In the genomic region with DNA sequence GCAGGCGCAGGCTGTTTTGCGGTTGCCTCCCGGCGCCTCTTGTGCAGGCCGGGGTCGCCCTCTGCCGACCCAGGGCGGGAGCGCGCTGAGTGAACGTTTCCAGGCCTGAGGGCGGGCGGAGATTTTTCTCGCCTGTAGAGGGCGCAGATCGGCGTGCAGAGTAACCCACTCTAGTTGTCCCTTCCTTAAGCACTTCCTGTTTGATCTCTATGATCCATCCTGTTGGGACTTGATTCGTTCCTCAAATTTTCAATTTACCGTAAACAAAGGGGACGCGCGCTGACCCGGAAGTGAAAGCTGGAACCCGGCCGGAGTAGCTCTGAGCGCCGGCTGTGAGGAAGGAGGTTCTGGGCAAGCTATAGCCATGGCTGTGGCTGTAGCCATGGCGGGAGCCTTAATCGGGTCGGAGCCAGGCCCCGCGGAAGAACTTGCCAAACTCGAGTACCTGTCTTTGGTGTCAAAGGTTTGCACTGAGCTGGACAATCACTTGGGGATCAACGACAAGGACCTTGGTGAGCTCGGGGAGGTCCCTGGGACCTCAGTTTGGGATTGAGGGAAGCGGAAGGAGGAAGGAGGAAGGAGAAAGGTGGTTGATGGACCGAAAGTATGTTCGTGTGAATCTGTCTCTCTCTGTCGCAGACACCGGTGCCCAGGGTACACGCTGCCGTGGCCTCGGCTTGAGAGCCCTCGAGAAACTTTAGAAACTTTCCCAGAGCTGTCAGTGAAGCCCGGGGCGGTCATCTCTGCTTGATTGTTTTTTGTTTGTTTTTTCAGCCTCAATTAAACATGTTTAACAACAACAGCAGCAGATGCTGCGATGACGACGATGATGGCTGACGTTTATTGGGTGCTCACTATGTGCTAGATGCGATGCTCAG, we compare ENCODE assay signal across 1 cellular context.
TF ChIP-seq lines count a peak whose summit lies in the region.

Gene DHX8 (plus strand): TSS at position 302 of the 878 bp plus-strand sequence. CDS start 63 bp downstream, at position 365.

TF ChIP-seq in K562, 482 proteins besides CTCF, POLR2A, EP300 and RAD21 (continued from another document and continues in another):
- TF ChIP-seq GMEB1 (CRISPR knock-in tag; IDR thresholded peaks at IDR 0.05) (peak; percentile 40), RBM17 (IDR thresholded peaks at IDR 0.05; ENCODE audit: borderline replicate concordance, low read depth, low read length) (no peak), ZNF324 (CRISPR knock-in tag; IDR thresholded peaks at IDR 0.05) (no peak), RBM22 (IDR thresholded peaks at IDR 0.05; ENCODE audit: low read depth, low read length, poor library complexity, severe bottlenecking) (no peak), NRF1 (conservative IDR thresholded peaks at IDR 0.05 in 1 of 2, IDR thresholded peaks at IDR 0.05 in 1 of 2) (peak in 1 of 2 experiments; percentile 94; a peak in 2 of 4 replicates), TFAP4 (CRISPR knock-in tag; IDR thresholded peaks at IDR 0.05; ENCODE audit: borderline replicate concordance) (peak; percentile 89), C11orf30 (IDR thresholded peaks at IDR 0.05; ENCODE audit: low read depth) (peak; percentile 89), TAF1 (IDR thresholded peaks at IDR 0.05; ENCODE audit: control insufficient read depth, extremely low read depth, insufficient read depth, low read length, severe bottlenecking) (peak; percentile 89), ZNF395 (CRISPR knock-in tag; IDR thresholded peaks at IDR 0.05) (no peak), KAT2B (IDR thresholded peaks at IDR 0.05; ENCODE audit: low read depth, low read length) (peak; percentile 54), POLR2B (IDR thresholded peaks at IDR 0.05; ENCODE audit: low read depth, partially characterized antibody) (peak; percentile 87), ZNF79 (CRISPR knock-in tag; IDR thresholded peaks at IDR 0.05; ENCODE audit: low read depth) (no peak), ARID4B (CRISPR knock-in tag; IDR thresholded peaks at IDR 0.05) (peak; percentile 40; the same call in 1 of the 2 replicates), SRF (CRISPR knock-in tag; IDR thresholded peaks at IDR 0.05) (no peak), TBL1XR1 (IDR thresholded peaks at IDR 0.05; ENCODE audit: low read length in 2 of 2) (peak; percentile 45 to 78; a peak in 3 of 4 replicates), MAZ (CRISPR knock-in tag; conservative IDR thresholded peaks at IDR 0.05 in 1 of 2, IDR thresholded peaks at IDR 0.05 in 1 of 2) (peak; percentile 43 to 74; a peak in 3 of 4 replicates), GABPB1 (CRISPR knock-in tag; IDR thresholded peaks at IDR 0.05) (peak; percentile 99), ELF1 (tag; IDR thresholded peaks at IDR 0.05) (peak; percentile 98), SIRT6 (IDR thresholded peaks at IDR 0.05; ENCODE audit: low read depth, low read length) (no peak), USF1 (CRISPR knock-in tag; IDR thresholded peaks at IDR 0.05) (no peak), FOXM1 (IDR thresholded peaks at IDR 0.05; ENCODE audit: low read depth) (peak; percentile 96), FOXM1 (CRISPR knock-in tag; IDR thresholded peaks at IDR 0.05; ENCODE audit: low read depth) (peak; percentile 66; the same call in 1 of the 2 replicates), MAFK (IDR thresholded peaks at IDR 0.05; ENCODE audit: low read length) (no peak; the same call in 1 of the 2 replicates), MEF2D (tag; conservative IDR thresholded peaks at IDR 0.05; ENCODE audit: low read depth) (no peak), PHB (CRISPR knock-in tag; IDR thresholded peaks at IDR 0.05) (no peak), ZNF76 (CRISPR knock-in tag; IDR thresholded peaks at IDR 0.05; ENCODE audit: borderline replicate concordance) (no peak), FIP1L1 (IDR thresholded peaks at IDR 0.05; ENCODE audit: low read depth, low read length, poor library complexity, severe bottlenecking) (no peak), XRCC3 (IDR thresholded peaks at IDR 0.05) (no peak), ZKSCAN1 (IDR thresholded peaks at IDR 0.05; ENCODE audit: low read depth, low read length) (peak; percentile 81), ZNF785 (CRISPR knock-in tag; IDR thresholded peaks at IDR 0.05) (no peak), ZKSCAN8 (CRISPR knock-in tag; IDR thresholded peaks at IDR 0.05) (no peak), LARP7 (IDR thresholded peaks at IDR 0.05) (no peak), CC2D1A (IDR thresholded peaks at IDR 0.05) (peak; percentile 90)
- TF ChIP-seq, protein P1, sequence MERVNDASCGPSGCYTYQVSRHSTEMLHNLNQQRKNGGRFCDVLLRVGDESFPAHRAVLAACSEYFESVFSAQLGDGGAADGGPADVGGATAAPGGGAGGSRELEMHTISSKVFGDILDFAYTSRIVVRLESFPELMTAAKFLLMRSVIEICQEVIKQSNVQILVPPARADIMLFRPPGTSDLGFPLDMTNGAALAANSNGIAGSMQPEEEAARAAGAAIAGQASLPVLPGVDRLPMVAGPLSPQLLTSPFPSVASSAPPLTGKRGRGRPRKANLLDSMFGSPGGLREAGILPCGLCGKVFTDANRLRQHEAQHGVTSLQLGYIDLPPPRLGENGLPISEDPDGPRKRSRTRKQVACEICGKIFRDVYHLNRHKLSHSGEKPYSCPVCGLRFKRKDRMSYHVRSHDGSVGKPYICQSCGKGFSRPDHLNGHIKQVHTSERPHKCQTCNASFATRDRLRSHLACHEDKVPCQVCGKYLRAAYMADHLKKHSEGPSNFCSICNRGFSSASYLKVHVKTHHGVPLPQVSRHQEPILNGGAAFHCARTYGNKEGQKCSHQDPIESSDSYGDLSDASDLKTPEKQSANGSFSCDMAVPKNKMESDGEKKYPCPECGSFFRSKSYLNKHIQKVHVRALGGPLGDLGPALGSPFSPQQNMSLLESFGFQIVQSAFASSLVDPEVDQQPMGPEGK (CRISPR knock-in tag; IDR thresholded peaks at IDR 0.05; ENCODE audit: borderline replicate concordance), result no peak
- TF ChIP-seq, protein P2, sequence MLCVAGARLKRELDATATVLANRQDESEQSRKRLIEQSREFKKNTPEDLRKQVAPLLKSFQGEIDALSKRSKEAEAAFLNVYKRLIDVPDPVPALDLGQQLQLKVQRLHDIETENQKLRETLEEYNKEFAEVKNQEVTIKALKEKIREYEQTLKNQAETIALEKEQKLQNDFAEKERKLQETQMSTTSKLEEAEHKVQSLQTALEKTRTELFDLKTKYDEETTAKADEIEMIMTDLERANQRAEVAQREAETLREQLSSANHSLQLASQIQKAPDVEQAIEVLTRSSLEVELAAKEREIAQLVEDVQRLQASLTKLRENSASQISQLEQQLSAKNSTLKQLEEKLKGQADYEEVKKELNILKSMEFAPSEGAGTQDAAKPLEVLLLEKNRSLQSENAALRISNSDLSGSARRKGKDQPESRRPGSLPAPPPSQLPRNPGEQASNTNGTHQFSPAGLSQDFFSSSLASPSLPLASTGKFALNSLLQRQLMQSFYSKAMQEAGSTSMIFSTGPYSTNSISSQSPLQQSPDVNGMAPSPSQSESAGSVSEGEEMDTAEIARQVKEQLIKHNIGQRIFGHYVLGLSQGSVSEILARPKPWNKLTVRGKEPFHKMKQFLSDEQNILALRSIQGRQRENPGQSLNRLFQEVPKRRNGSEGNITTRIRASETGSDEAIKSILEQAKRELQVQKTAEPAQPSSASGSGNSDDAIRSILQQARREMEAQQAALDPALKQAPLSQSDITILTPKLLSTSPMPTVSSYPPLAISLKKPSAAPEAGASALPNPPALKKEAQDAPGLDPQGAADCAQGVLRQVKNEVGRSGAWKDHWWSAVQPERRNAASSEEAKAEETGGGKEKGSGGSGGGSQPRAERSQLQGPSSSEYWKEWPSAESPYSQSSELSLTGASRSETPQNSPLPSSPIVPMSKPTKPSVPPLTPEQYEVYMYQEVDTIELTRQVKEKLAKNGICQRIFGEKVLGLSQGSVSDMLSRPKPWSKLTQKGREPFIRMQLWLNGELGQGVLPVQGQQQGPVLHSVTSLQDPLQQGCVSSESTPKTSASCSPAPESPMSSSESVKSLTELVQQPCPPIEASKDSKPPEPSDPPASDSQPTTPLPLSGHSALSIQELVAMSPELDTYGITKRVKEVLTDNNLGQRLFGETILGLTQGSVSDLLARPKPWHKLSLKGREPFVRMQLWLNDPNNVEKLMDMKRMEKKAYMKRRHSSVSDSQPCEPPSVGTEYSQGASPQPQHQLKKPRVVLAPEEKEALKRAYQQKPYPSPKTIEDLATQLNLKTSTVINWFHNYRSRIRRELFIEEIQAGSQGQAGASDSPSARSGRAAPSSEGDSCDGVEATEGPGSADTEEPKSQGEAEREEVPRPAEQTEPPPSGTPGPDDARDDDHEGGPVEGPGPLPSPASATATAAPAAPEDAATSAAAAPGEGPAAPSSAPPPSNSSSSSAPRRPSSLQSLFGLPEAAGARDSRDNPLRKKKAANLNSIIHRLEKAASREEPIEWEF (CRISPR knock-in tag; IDR thresholded peaks at IDR 0.05), result no peak
- TF ChIP-seq, protein P3, sequence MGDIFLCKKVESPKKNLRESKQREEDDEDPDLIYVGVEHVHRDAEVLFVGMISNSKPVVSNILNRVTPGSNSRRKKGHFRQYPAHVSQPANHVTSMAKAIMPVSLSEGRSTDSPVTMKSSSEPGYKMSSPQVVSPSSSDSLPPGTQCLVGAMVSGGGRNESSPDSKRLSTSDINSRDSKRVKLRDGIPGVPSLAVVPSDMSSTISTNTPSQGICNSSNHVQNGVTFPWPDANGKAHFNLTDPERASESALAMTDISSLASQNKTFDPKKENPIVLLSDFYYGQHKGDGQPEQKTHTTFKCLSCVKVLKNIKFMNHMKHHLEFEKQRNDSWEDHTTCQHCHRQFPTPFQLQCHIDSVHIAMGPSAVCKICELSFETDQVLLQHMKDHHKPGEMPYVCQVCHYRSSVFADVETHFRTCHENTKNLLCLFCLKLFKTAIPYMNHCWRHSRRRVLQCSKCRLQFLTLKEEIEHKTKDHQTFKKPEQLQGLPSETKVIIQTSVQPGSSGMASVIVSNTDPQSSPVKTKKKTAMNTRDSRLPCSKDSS (IDR thresholded peaks at IDR 0.05; ENCODE audit: low read depth, partially characterized antibody), result no peak
